ENCODE assay signal across 8 cellular contexts in the genomic region with DNA sequence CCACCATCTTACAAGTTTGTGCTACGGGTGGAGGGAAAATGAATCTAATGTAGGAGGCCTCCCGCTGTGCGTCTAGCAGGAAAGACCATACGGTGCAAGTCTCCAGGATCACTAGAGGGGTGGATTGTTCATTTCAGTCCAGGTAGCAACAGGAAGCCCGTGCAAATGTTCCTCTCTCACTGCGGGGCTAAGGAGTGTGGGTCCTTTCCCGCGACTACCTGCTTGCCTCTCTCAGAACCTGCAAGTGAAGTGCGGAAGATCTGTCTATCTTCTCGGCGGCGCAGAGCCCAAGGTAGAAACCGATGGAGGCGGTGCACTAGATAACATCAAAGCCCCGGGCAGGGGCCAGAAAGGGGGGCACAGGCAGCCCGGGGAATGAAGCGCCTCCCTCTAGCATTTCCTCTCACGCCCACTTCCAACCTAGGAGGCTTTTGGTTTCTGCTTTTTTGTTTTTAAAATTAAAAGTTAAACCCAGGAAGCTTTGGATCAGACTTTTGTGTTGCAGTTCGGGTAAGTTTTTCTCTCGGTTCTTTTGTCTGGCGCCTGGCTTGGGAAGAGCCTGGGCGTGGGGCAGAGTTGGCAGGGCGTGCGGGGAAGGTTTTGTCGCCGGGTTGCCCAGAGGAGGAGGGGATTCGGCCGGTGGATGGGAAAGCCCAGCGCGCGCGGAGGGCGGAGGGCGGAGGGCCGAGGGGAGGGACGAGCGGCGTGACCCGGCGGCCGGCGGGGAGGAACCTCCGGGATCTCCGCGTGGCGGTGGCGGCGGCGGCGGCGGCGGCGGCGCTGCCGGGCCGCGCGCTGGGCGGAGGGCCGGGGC. TPM values are rescaled to one million over a fixed set of nuclear protein-coding genes. Genes with fewer than 3 reads are reported as not detected.
DNase-seq lines count a peak whose midpoint lies in the region; ATAC-seq, FAIRE-seq and TF ChIP-seq lines count a peak whose summit lies in the region.

No MANE protein-coding gene starts in this region.

- peak overlapping the region; percentile 97 for H2AFZ ChIP-seq in GM23338

- H3K79me2 ChIP-seq in GM23338 (replicated peaks; ENCODE audit: insufficient read depth): peaks cover 8% of the 10 kb centered on the region

- H3K9me3 ChIP-seq in MG63: no peaks in the 10 kb centered on the region
- no peaks in the 10 kb centered on the region for H3K9me3 ChIP-seq in pancreas
- H3K9me3 ChIP-seq in tibial artery: no peaks in the 10 kb centered on the region

- H3K4me3 ChIP-seq in GM23338 (peak overlapping the region; percentile 95), MG63 (peak overlapping the region; percentile 87), pancreas (peak overlapping the region; percentile 40 to 72 (median 64)), tibial artery (peak overlapping the region; percentile 88 to 91)

- peak; percentile 90 for DNase-seq in Daoy (ENCODE audit: low read depth)
- peak; percentile 89 for DNase-seq in GM23338 (ENCODE audit: low spot score)
- DNase-seq in MG63: peak; percentile 88
- peak; percentile 30 for DNase-seq in SKM-1 (lab: John Stamatoyannopoulos, UW; ENCODE audit: unreplicated experiment)
- peak; percentile 91 for DNase-seq in Right ventricle myocardium inferior (ENCODE audit: missing footprints)
- peak; percentile 86 to 94 (median 90) for DNase-seq in pancreas
- DNase-seq in tibial artery: peak; percentile 76 to 89

- no peak for FAIRE-seq in pancreas (lab: Jason Lieb, UNC)

- H3K9me3 Mint-ChIP-seq in GM23338: 0 out of 3 replicates have a peak, but pooled peaks cover 4% of the 10 kb centered on the region
- H3K9me3 Mint-ChIP-seq in activated naive CD8-positive, alpha-beta T cell (ENCODE audit: low read depth): no peaks in the 10 kb centered on the region

- H3K27me3 Mint-ChIP-seq in GM23338 (ENCODE audit: insufficient read depth, low read depth, poor library complexity): peaks cover 9% of the 10 kb centered on the region
- H3K27me3 Mint-ChIP-seq in activated naive CD8-positive, alpha-beta T cell: no peaks in the 10 kb centered on the region

- peak overlapping the region; percentile 94 for H3K4me2 ChIP-seq in GM23338

- TF ChIP-seq CTCF in GM23338 (conservative IDR thresholded peaks at IDR 0.05; ENCODE audit: low read depth in 2 of 2) (no peak), pancreas (IDR thresholded peaks at IDR 0.05) (no peak), tibial artery (IDR thresholded peaks at IDR 0.05) (no peak)

- peak overlapping the region; percentile 94 for H3K27ac Mint-ChIP-seq in GM23338
- peak overlapping the region; percentile 99 for H3K27ac Mint-ChIP-seq in activated naive CD8-positive, alpha-beta T cell

- 0 to 1% methylated on average over 35 to 60 of the region's 60 CpGs for WGBS in pancreas, 2 donors

- H3K36me3 Mint-ChIP-seq in GM23338 (ENCODE audit: low read depth): no peaks in the 10 kb centered on the region
- H3K36me3 Mint-ChIP-seq in activated naive CD8-positive, alpha-beta T cell: no peaks in the 10 kb centered on the region

- peaks cover 15% of the 10 kb centered on the region for H3K27me3 ChIP-seq in GM23338 (ENCODE audit: insufficient read depth)
- no peaks in the 10 kb centered on the region for H3K27me3 ChIP-seq in MG63
- no peaks in the 10 kb centered on the region for H3K27me3 ChIP-seq in pancreas
- H3K27me3 ChIP-seq in tibial artery: no peaks in the 10 kb centered on the region

- H3K27ac ChIP-seq in GM23338 (ENCODE audit: low read depth): peak overlapping the region; percentile 93
- peak overlapping the region; percentile 79 to 98 (median 94) for H3K27ac ChIP-seq in pancreas
- H3K27ac ChIP-seq in tibial artery: peak overlapping the region; percentile 92 to 94

- ATAC-seq in GM23338 (peak; percentile 8), Right ventricle myocardium inferior (peak; percentile 55), pancreas (peak; percentile 47 to 63 (median 53))

- H3K36me3 ChIP-seq in GM23338 (ENCODE audit: insufficient read depth) (no peaks in the 10 kb centered on the region), MG63 (no peaks in the 10 kb centered on the region), pancreas (no peaks in the 10 kb centered on the region), tibial artery (no peaks in the 10 kb centered on the region)

- H3K4me1 Mint-ChIP-seq in GM23338: peaks cover 18% of the 10 kb centered on the region
- H3K4me1 Mint-ChIP-seq in activated naive CD8-positive, alpha-beta T cell (ENCODE audit: low read depth): peaks cover 30% of the 10 kb centered on the region

- no peaks in the 10 kb centered on the region for H3K9me2 ChIP-seq in GM23338 (ENCODE audit: insufficient read depth)

- H3K4me3 Mint-ChIP-seq in GM23338: peak overlapping the region; percentile 92
- peak overlapping the region; percentile 97 for H3K4me3 Mint-ChIP-seq in activated naive CD8-positive, alpha-beta T cell

- H3F3A ChIP-seq in GM23338 (replicated peaks; ENCODE audit: low read depth): peaks cover 15% of the 10 kb centered on the region; the same call in 1 of the 2 replicates

- intact Hi-C loops in Right ventricle myocardium inferior (cut with DNase I) (no loop called here), pancreas (cut with DNase I) (no loop called here), tibial artery (cut with DNase I; ENCODE audit: low total_unique reads) (no loop called here)

- H3K4me1 ChIP-seq in GM23338 (ENCODE audit: insufficient read depth) (peaks cover 22% of the 10 kb centered on the region), pancreas (peaks cover 7 to 25% (median 21%) of the 10 kb centered on the region in 3 donors), tibial artery (peaks cover 0 to 20% (median 11%) of the 10 kb centered on the region in 4 donors)

- H4K20me1 ChIP-seq in GM23338 (replicated peaks; ENCODE audit: insufficient read depth): no peaks in the 10 kb centered on the region

TF ChIP-seq in GM23338, 12 proteins besides CTCF, POLR2A, EP300 and RAD21:
- 0 out of 2 replicates have a peak, but pooled peaks have one; percentile 27 for TF ChIP-seq ETS1 (IDR thresholded peaks at IDR 0.05)
- TF ChIP-seq ZNF331 (CRISPR knock-in tag; IDR thresholded peaks at IDR 0.05; ENCODE audit: low read depth): no peak
- TF ChIP-seq POLR2AphosphoS5 (IDR thresholded peaks at IDR 0.05; ENCODE audit: low read depth): peak; percentile 66

RNA-seq across cellular contexts. Expression of gene HIVEP1, which starts 3.5 kb away (rescaled TPM):
- total RNA-seq in Daoy (2014; rRNA removed; shearing (Covaris generic)): 6.6 and 11.9 TPM in 2 replicates
- 16.5 and 21.7 TPM in 2 replicates for total RNA-seq in GM23338 (2014; rRNA removed; shearing (Covaris generic))
- 7.7 and 10.1 TPM in 2 replicates for polyA plus RNA-seq in GM23338 (2016; fragmentation: Nextera tagmentation; extraction: Ambion mirVana)
- total RNA-seq in MG63 (2014; rRNA removed; shearing (Covaris generic); ENCODE audit: low replicate concordance): 3.1 and 3.8 TPM in 2 replicates
- 8.3 TPM for total RNA-seq in Right ventricle myocardium inferior
- total RNA-seq in pancreas: 10 to 100 TPM in 3 of 6 donors, 1 to 10 TPM in 3; 8.2 to 17.7 (median 9.9) TPM
- polyA plus RNA-seq in pancreas: 1 to 10 TPM; 3.8 to 4.1 TPM

Comparison
In these comparisons a context has a peak if more than half of its experiments do, and no peak if none do; other contexts are left out.
1. Peak in every context shown above with its lines: DNase-seq, ATAC-seq, H3K4me3 ChIP-seq and H3K27ac ChIP-seq.
2. DNase-seq: peak in every context shown above with its lines; median percentile 91 in Right ventricle myocardium inferior; 90 in Daoy; 90 in pancreas; 89 in GM23338; 88 in MG63; 82 in tibial artery; 30 in SKM-1.